In genomic region chr1:167455786-167456446, GRCh38 we compare ENCODE assay signal across 8 cellular contexts.
DNase-seq lines count a peak whose midpoint lies in the region; ATAC-seq, FAIRE-seq and TF ChIP-seq lines count a peak whose summit lies in the region.

No MANE protein-coding gene starts in this region.

- no peak for FAIRE-seq in H54 (lab: Jason Lieb, UNC)

- POLR2A ChIA-PET in CD8-positive, alpha-beta memory T cell (lab: Charles Lee): interaction anchor here (1.0 to 2.8 kb wide), 10 partner anchors 9 to 62 kb away, joined by 3 to 11 read pairs (median 5); partner anchors contain the start of gene CD247

- H3K27ac ChIP-seq in CD8-positive, alpha-beta memory T cell (ENCODE audit: low read depth, low read length): peak overlapping the region; percentile 66
- peak overlapping the region; percentile 54 to 62 for H3K27ac ChIP-seq in ovary

- peaks cover 4% of the 10 kb centered on the region for H3K36me3 ChIP-seq in CD8-positive, alpha-beta memory T cell (ENCODE audit: insufficient read depth, low read length)
- H3K36me3 ChIP-seq in ovary: no peaks in the 10 kb centered on the region

- TF ChIP-seq CTCF in ovary (IDR thresholded peaks at IDR 0.05): no peak

- H3K27me3 ChIP-seq in CD8-positive, alpha-beta memory T cell (ENCODE audit: insufficient read depth, low read length, poor library complexity, severe bottlenecking): no peaks in the 10 kb centered on the region
- H3K27me3 ChIP-seq in ovary: no peaks in the 10 kb centered on the region

- peak; percentile 15 for ATAC-seq in GM19438 (IDR thresholded peaks at IDR 0.05; ENCODE audit: low read depth, unreplicated experiment)
- peak; percentile 35 for ATAC-seq in HG03571 (IDR thresholded peaks at IDR 0.05; ENCODE audit: unreplicated experiment)

- peak overlapping the region; percentile 78 to 98 (median 88) for H3K27ac Mint-ChIP-seq in CD8-positive, alpha-beta memory T cell

- WGBS in ovary, 3 donors: 1 to 2% (median 2%) methylated on average over 20 to 23 of the region's 23 CpGs

- CTCF ChIA-PET in CD8-positive, alpha-beta memory T cell (lab: Charles Lee): interaction anchor here (0.7 to 4.7 kb wide), 10 partner anchors 10 to 236 kb away, joined by 3 to 42 read pairs (median 6); partner anchors contain the start of gene CD247

- H3K36me3 Mint-ChIP-seq in CD8-positive, alpha-beta memory T cell: peaks cover 0 to 38% (median 0%) of the 10 kb centered on the region in 3 donors

- DNase-seq in CD8-positive, alpha-beta memory T cell: peak in 3 of 5 donors; percentile 41 to 65 (median 43)
- peak; percentile 54 for DNase-seq in activated naive CD4-positive, alpha-beta T cell treated with Interleukin-2 at 50 U/mL for 16 hours
- DNase-seq in globus pallidus (ENCODE audit: low spot score) (peak; percentile 16), ovary (peak in 4 of 5 donors; percentile 18 to 49 (median 32)), H54 (ENCODE audit: insufficient read length, low spot score) (no peak), NCI-H187 (lab: John Stamatoyannopoulos, UW) (no peak)

- intact Hi-C loops in ovary (cut with DNase I): no loop called here

- peaks cover 73% of the 10 kb centered on the region for H3K4me1 ChIP-seq in CD8-positive, alpha-beta memory T cell (ENCODE audit: insufficient read depth, low read length)
- H3K4me1 ChIP-seq in ovary (ENCODE audit: insufficient read depth): no peaks in the 10 kb centered on the region

- peak overlapping the region; percentile 82 to 94 (median 87) for H3K4me3 Mint-ChIP-seq in CD8-positive, alpha-beta memory T cell

- no peaks in the 10 kb centered on the region for H3K9me3 ChIP-seq in CD8-positive, alpha-beta memory T cell (ENCODE audit: low read length)
- no peaks in the 10 kb centered on the region for H3K9me3 ChIP-seq in ovary

- H3K27me3 Mint-ChIP-seq in CD8-positive, alpha-beta memory T cell: no peaks in the 10 kb centered on the region

- H3K9me3 Mint-ChIP-seq in CD8-positive, alpha-beta memory T cell: no peaks in the 10 kb centered on the region

- no peak for TF ChIP-seq EP300 in ovary (IDR thresholded peaks at IDR 0.05)

- H3K4me1 Mint-ChIP-seq in CD8-positive, alpha-beta memory T cell: peaks cover 54 to 80% (median 67%) of the 10 kb centered on the region in 3 donors

- no peak for TF ChIP-seq POLR2A in ovary (IDR thresholded peaks at IDR 0.05)
- TF ChIP-seq POLR2A in H54 (IDR thresholded peaks at IDR 0.05; ENCODE audit: low read depth, low read length): no peak; the same call in 1 of the 2 replicates

- peak overlapping the region; percentile 82 for H3K4me3 ChIP-seq in CD8-positive, alpha-beta memory T cell (ENCODE audit: low read length)
- H3K4me3 ChIP-seq in ovary: peak overlapping the region; percentile 50

Comparison
In these comparisons a context has a peak if more than half of its experiments do, and no peak if none do; other contexts are left out.
1. DNase-seq: peak in CD8-positive, alpha-beta memory T cell (3 of 5), activated naive CD4-positive, alpha-beta T cell treated with Interleukin-2 at 50 U/mL for 16 hours (single experiment), globus pallidus (single experiment) and ovary (4 of 5); none in H54 (single experiment) and NCI-H187 (0 of 2).